In genomic region chr5:138834853-138835252, GRCh38 we compare ENCODE assay signal across 1 cellular context. TPM values are rescaled to one million over a fixed set of nuclear protein-coding genes. Genes with fewer than 3 reads are reported as not detected.
"Had no signal": no experiment of that assay in that cellular context is flagged by ENCODE, and none has a peak within 500 bp of the region (broad histone marks: within the 10 kb centered on the region; RNA-seq: fewer than 3 reads in every experiment).

No MANE protein-coding gene starts in this region.

RNA-seq across cellular contexts. Expression of gene LRRTM2, which starts 40.3 kb away (rescaled TPM):
- total RNA-seq: activated CD8-positive, alpha-beta T cell treated with anti-CD3 and anti-CD28 coated beads for 36 hours had no signal
